2 cellular contexts compared by ENCODE assay signal in the genomic region with DNA sequence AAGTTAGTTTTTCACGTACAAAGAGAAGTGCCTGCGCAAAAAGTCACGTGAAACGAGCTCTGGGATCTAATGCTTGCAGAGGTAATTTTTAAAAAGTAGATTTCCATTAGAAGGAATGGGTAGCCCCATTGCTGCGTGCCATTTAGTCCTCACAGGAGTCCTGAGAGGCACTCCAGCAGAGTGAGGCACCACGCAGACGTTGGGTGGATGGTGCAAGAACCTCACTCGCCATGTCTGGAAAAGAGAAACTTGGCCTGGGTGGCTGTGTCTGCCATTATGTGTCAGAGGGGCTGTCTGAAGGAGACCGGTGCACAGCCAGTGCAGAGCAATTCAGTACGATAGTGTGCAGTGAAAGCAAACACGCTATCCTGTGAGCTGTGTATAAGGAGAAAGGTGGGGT.
TF ChIP-seq lines count a peak whose summit lies in the region.

No MANE protein-coding gene starts in this region.

TF ChIP-seq in SK-N-SH, 30 proteins besides CTCF, POLR2A, EP300 and RAD21 (continued from another document):
- TF ChIP-seq, protein P1, sequence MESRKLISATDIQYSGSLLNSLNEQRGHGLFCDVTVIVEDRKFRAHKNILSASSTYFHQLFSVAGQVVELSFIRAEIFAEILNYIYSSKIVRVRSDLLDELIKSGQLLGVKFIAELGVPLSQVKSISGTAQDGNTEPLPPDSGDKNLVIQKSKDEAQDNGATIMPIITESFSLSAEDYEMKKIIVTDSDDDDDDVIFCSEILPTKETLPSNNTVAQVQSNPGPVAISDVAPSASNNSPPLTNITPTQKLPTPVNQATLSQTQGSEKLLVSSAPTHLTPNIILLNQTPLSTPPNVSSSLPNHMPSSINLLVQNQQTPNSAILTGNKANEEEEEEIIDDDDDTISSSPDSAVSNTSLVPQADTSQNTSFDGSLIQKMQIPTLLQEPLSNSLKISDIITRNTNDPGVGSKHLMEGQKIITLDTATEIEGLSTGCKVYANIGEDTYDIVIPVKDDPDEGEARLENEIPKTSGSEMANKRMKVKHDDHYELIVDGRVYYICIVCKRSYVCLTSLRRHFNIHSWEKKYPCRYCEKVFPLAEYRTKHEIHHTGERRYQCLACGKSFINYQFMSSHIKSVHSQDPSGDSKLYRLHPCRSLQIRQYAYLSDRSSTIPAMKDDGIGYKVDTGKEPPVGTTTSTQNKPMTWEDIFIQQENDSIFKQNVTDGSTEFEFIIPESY (IDR thresholded peaks at IDR 0.05; ENCODE audit: borderline replicate concordance, low read depth): no peak
- no peak for TF ChIP-seq MEF2A (IDR thresholded peaks at IDR 0.05; ENCODE audit: borderline replicate concordance, low read depth)
- TF ChIP-seq, protein P2, sequence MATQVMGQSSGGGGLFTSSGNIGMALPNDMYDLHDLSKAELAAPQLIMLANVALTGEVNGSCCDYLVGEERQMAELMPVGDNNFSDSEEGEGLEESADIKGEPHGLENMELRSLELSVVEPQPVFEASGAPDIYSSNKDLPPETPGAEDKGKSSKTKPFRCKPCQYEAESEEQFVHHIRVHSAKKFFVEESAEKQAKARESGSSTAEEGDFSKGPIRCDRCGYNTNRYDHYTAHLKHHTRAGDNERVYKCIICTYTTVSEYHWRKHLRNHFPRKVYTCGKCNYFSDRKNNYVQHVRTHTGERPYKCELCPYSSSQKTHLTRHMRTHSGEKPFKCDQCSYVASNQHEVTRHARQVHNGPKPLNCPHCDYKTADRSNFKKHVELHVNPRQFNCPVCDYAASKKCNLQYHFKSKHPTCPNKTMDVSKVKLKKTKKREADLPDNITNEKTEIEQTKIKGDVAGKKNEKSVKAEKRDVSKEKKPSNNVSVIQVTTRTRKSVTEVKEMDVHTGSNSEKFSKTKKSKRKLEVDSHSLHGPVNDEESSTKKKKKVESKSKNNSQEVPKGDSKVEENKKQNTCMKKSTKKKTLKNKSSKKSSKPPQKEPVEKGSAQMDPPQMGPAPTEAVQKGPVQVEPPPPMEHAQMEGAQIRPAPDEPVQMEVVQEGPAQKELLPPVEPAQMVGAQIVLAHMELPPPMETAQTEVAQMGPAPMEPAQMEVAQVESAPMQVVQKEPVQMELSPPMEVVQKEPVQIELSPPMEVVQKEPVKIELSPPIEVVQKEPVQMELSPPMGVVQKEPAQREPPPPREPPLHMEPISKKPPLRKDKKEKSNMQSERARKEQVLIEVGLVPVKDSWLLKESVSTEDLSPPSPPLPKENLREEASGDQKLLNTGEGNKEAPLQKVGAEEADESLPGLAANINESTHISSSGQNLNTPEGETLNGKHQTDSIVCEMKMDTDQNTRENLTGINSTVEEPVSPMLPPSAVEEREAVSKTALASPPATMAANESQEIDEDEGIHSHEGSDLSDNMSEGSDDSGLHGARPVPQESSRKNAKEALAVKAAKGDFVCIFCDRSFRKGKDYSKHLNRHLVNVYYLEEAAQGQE (IDR thresholded peaks at IDR 0.05; ENCODE audit: low read depth, low read length): no peak
- TF ChIP-seq RFX5 (IDR thresholded peaks at IDR 0.05; ENCODE audit: low read length): no peak
- TF ChIP-seq RCOR1 (IDR thresholded peaks at IDR 0.05; ENCODE audit: low read length): no peak
- TF ChIP-seq, protein P3, sequence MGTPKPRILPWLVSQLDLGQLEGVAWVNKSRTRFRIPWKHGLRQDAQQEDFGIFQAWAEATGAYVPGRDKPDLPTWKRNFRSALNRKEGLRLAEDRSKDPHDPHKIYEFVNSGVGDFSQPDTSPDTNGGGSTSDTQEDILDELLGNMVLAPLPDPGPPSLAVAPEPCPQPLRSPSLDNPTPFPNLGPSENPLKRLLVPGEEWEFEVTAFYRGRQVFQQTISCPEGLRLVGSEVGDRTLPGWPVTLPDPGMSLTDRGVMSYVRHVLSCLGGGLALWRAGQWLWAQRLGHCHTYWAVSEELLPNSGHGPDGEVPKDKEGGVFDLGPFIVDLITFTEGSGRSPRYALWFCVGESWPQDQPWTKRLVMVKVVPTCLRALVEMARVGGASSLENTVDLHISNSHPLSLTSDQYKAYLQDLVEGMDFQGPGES (IDR thresholded peaks at IDR 0.05; ENCODE audit: low read depth, low read length): no peak
- no peak for TF ChIP-seq TEAD4 (IDR thresholded peaks at IDR 0.05; ENCODE audit: borderline replicate concordance, insufficient read depth)
- TF ChIP-seq FOXM1 (IDR thresholded peaks at IDR 0.05; ENCODE audit: low read depth): no peak
- TF ChIP-seq GATA2 (CRISPR knock-in tag; IDR thresholded peaks at IDR 0.05): no peak
- no peak for TF ChIP-seq EZH2phosphoT487 (IDR thresholded peaks at IDR 0.05; ENCODE audit: borderline replicate concordance, low read depth)
- TF ChIP-seq GABPA (IDR thresholded peaks at IDR 0.05; ENCODE audit: low read depth): no peak
- no peak for TF ChIP-seq RXRA (IDR thresholded peaks at IDR 0.05; ENCODE audit: borderline replicate concordance, low read depth)
- no peak for TF ChIP-seq POLR2AphosphoS5 (IDR thresholded peaks at IDR 0.05; ENCODE audit: low read depth, low read length)
- no peak for TF ChIP-seq SMC3 (IDR thresholded peaks at IDR 0.05; ENCODE audit: low read depth, low read length)

TF ChIP-seq in SK-N-SH treated with all-trans-retinoic acid at 6 μM for 48 hours, 23 proteins besides CTCF, POLR2A, EP300 and RAD21 (continued from another document):
- TF ChIP-seq, protein P4, sequence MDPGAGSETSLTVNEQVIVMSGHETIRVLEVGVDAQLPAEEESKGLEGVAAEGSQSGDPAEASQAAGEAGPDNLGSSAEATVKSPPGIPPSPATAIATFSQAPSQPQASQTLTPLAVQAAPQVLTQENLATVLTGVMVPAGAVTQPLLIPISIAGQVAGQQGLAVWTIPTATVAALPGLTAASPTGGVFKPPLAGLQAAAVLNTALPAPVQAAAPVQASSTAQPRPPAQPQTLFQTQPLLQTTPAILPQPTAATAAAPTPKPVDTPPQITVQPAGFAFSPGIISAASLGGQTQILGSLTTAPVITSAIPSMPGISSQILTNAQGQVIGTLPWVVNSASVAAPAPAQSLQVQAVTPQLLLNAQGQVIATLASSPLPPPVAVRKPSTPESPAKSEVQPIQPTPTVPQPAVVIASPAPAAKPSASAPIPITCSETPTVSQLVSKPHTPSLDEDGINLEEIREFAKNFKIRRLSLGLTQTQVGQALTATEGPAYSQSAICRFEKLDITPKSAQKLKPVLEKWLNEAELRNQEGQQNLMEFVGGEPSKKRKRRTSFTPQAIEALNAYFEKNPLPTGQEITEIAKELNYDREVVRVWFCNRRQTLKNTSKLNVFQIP (CRISPR knock-in tag; IDR thresholded peaks at IDR 0.05; ENCODE audit: borderline replicate concordance, low read depth): no peak
- TF ChIP-seq ZC3H10 (CRISPR knock-in tag; IDR thresholded peaks at IDR 0.05) (no peak), TCF4 (CRISPR knock-in tag; IDR thresholded peaks at IDR 0.05; ENCODE audit: borderline replicate concordance) (no peak), ZNF565 (CRISPR knock-in tag; conservative IDR thresholded peaks at IDR 0.05; ENCODE audit: low read depth) (no peak), ZFP30 (CRISPR knock-in tag; IDR thresholded peaks at IDR 0.05) (no peak)
- TF ChIP-seq, protein P5, sequence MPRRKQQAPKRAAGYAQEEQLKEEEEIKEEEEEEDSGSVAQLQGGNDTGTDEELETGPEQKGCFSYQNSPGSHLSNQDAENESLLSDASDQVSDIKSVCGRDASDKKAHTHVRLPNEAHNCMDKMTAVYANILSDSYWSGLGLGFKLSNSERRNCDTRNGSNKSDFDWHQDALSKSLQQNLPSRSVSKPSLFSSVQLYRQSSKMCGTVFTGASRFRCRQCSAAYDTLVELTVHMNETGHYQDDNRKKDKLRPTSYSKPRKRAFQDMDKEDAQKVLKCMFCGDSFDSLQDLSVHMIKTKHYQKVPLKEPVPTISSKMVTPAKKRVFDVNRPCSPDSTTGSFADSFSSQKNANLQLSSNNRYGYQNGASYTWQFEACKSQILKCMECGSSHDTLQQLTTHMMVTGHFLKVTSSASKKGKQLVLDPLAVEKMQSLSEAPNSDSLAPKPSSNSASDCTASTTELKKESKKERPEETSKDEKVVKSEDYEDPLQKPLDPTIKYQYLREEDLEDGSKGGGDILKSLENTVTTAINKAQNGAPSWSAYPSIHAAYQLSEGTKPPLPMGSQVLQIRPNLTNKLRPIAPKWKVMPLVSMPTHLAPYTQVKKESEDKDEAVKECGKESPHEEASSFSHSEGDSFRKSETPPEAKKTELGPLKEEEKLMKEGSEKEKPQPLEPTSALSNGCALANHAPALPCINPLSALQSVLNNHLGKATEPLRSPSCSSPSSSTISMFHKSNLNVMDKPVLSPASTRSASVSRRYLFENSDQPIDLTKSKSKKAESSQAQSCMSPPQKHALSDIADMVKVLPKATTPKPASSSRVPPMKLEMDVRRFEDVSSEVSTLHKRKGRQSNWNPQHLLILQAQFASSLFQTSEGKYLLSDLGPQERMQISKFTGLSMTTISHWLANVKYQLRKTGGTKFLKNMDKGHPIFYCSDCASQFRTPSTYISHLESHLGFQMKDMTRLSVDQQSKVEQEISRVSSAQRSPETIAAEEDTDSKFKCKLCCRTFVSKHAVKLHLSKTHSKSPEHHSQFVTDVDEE (CRISPR knock-in tag; IDR thresholded peaks at IDR 0.05): no peak
- TF ChIP-seq, protein P6, sequence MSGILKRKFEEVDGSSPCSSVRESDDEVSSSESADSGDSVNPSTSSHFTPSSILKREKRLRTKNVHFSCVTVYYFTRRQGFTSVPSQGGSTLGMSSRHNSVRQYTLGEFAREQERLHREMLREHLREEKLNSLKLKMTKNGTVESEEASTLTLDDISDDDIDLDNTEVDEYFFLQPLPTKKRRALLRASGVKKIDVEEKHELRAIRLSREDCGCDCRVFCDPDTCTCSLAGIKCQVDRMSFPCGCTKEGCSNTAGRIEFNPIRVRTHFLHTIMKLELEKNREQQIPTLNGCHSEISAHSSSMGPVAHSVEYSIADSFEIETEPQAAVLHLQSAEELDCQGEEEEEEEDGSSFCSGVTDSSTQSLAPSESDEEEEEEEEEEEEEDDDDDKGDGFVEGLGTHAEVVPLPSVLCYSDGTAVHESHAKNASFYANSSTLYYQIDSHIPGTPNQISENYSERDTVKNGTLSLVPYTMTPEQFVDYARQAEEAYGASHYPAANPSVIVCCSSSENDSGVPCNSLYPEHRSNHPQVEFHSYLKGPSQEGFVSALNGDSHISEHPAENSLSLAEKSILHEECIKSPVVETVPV (CRISPR knock-in tag; IDR thresholded peaks at IDR 0.05): no peak
- TF ChIP-seq, protein P7, sequence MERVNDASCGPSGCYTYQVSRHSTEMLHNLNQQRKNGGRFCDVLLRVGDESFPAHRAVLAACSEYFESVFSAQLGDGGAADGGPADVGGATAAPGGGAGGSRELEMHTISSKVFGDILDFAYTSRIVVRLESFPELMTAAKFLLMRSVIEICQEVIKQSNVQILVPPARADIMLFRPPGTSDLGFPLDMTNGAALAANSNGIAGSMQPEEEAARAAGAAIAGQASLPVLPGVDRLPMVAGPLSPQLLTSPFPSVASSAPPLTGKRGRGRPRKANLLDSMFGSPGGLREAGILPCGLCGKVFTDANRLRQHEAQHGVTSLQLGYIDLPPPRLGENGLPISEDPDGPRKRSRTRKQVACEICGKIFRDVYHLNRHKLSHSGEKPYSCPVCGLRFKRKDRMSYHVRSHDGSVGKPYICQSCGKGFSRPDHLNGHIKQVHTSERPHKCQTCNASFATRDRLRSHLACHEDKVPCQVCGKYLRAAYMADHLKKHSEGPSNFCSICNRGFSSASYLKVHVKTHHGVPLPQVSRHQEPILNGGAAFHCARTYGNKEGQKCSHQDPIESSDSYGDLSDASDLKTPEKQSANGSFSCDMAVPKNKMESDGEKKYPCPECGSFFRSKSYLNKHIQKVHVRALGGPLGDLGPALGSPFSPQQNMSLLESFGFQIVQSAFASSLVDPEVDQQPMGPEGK (CRISPR knock-in tag; IDR thresholded peaks at IDR 0.05; ENCODE audit: borderline replicate concordance): no peak
- TF ChIP-seq, protein P8, sequence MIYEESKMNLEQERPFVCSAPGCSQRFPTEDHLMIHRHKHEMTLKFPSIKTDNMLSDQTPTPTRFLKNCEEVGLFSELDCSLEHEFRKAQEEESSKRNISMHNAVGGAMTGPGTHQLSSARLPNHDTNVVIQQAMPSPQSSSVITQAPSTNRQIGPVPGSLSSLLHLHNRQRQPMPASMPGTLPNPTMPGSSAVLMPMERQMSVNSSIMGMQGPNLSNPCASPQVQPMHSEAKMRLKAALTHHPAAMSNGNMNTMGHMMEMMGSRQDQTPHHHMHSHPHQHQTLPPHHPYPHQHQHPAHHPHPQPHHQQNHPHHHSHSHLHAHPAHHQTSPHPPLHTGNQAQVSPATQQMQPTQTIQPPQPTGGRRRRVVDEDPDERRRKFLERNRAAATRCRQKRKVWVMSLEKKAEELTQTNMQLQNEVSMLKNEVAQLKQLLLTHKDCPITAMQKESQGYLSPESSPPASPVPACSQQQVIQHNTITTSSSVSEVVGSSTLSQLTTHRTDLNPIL (CRISPR knock-in tag; IDR thresholded peaks at IDR 0.05; ENCODE audit: low read depth): no peak
